Comparison of ENCODE assay signal across 12 cellular contexts in the genomic region with DNA sequence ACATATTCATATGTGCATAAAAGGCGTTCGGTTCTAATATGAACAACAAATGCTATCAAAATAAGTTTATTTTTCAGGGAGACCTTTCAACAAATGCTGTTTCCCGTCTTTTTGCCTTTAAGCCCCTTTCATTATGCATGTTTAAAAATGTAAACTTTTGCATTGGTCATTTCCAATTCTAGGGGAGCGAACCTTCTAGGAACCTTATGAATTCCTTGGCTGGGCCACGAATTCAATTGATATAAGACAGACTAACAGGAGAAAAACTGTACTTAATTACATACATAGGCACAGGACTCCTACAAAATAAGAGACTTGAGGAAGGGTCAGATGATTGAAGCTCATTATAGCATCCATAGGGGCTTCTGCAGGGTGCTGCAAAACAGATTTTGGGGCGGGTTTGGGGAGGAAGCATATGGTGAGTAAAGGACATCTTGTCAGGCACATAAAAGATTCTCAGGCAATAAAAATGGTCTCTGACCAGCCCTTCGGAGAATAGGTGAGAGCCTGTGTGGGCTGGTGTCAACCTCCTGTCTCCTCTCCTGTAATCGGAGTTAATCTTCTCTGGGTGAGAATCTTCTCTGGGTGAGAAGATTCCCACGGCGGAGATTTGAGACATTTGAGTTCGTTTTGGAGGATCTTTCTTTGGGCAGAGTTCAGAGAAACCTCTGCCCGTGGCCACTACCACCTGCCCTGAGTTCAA. TPM values are rescaled to one million over a fixed set of nuclear protein-coding genes. Genes with fewer than 3 reads are reported as not detected.
A peak's percentile ranks its signal among the peaks of the same experiment; 100 is the strongest.
DNase-seq lines count a peak whose midpoint lies in the region; ATAC-seq and TF ChIP-seq lines count a peak whose summit lies in the region.
"Had no signal": no experiment of that assay in that cellular context is flagged by ENCODE, and none has a peak within 500 bp of the region (broad histone marks: within the 10 kb centered on the region; RNA-seq: fewer than 3 reads in every experiment).

No MANE protein-coding gene starts in this region.

- H3K27me3 Mint-ChIP-seq in activated T-cell treated with anti-CD3 and anti-CD28 coated beads, Interleukin-2, amount 50 U/mL, for 4 hours (ENCODE audit: low read depth): peaks cover 78% of the 10 kb centered on the region

- peaks cover 39% of the 10 kb centered on the region for H3K4me1 Mint-ChIP-seq in activated T-cell treated with anti-CD3 and anti-CD28 coated beads, Interleukin-2, amount 50 U/mL, for 4 hours (ENCODE audit: low read depth)

- intact Hi-C loops in head of caudate nucleus (cut with DNase I): no loop called here

- peak overlapping the region; percentile 77 for H3K4me3 Mint-ChIP-seq in activated T-cell treated with anti-CD3 and anti-CD28 coated beads, Interleukin-2, amount 50 U/mL, for 4 hours

- TF ChIP-seq CTCF in WERI-Rb-1 (IDR thresholded peaks at IDR 0.05; ENCODE audit: low read depth, low read length) (no peak), epithelial cell of proximal tubule (conservative IDR thresholded peaks at IDR 0.05; ENCODE audit: low read depth, low read length) (no peak)

- H3K4me3 ChIP-seq in WERI-Rb-1 (ENCODE audit: low read depth, low read length): peak overlapping the region; percentile 85
- H3K4me3 ChIP-seq in epithelial cell of proximal tubule (ENCODE audit: low read depth, low read length): peak overlapping the region; percentile 70
- H3K4me3 ChIP-seq in rectal smooth muscle tissue (ENCODE audit: low read length): peak overlapping the region; percentile 64

- ATAC-seq in activated T-cell treated with anti-CD3 and anti-CD28 coated beads, Interleukin-2, amount 50 U/mL, for 4 hours: no peak
- no peak for ATAC-seq in HG02981 (IDR thresholded peaks at IDR 0.05; ENCODE audit: unreplicated experiment)

- H3K27ac ChIP-seq in WERI-Rb-1 (no peak overlapping the region), rectal smooth muscle tissue (ENCODE audit: low read depth, low read length) (no peak overlapping the region)
- H3K27ac ChIP-seq: cardiac muscle cell, SK-N-MC had no signal

- no peaks in the 10 kb centered on the region for H3K36me3 ChIP-seq in WERI-Rb-1
- no peaks in the 10 kb centered on the region for H3K36me3 ChIP-seq in rectal smooth muscle tissue (ENCODE audit: control insufficient read depth, insufficient read depth, low read length)
- H3K36me3 ChIP-seq: cardiac muscle cell, stomach had no signal

- no peak for DNase-seq in activated T-cell treated with anti-CD3 and anti-CD28 coated beads, Interleukin-2, amount 50 U/mL, for 4 hours
- no peak for DNase-seq in activated T-cell treated with anti-CD3 and anti-CD28 coated beads, Interleukin-2, amount 50 U/mL, for 1 hour
- DNase-seq in WERI-Rb-1 (no peak), epithelial cell of proximal tubule (ENCODE audit: low read depth) (no peak), head of caudate nucleus (no peak)
- DNase-seq in stimulated activated CD4-positive, alpha-beta T cell treated with anti-CD3 and anti-CD28 coated beads, Interleukin-2, amount 100 ng/mL, for 48 hours: no peak
- DNase-seq: stimulated activated CD4-positive, alpha-beta T cell treated with anti-CD3 and anti-CD28 coated beads, Interleukin-15, amount 100 ng/mL, for 24 hours; stomach had no signal

- H3K36me3 Mint-ChIP-seq in activated T-cell treated with anti-CD3 and anti-CD28 coated beads, Interleukin-2, amount 50 U/mL, for 4 hours (ENCODE audit: insufficient read depth): no peaks in the 10 kb centered on the region

- H3K4me1 ChIP-seq in rectal smooth muscle tissue (ENCODE audit: control insufficient read depth, insufficient read depth, low read length): peaks cover 7% of the 10 kb centered on the region

- H3K9me3 ChIP-seq in WERI-Rb-1 (ENCODE audit: severe bottlenecking): no peaks in the 10 kb centered on the region
- H3K9me3 ChIP-seq: stomach had no signal

- H3K27me3 ChIP-seq in WERI-Rb-1 (ENCODE audit: insufficient read depth, low read depth, severe bottlenecking): peaks cover 4% of the 10 kb centered on the region
- H3K27me3 ChIP-seq in rectal smooth muscle tissue (ENCODE audit: control insufficient read depth, insufficient read depth, low read length): peaks cover 25% of the 10 kb centered on the region

- no peaks in the 10 kb centered on the region for H3K9me3 Mint-ChIP-seq in activated T-cell treated with anti-CD3 and anti-CD28 coated beads, Interleukin-2, amount 50 U/mL, for 4 hours

- H3K9ac ChIP-seq in rectal smooth muscle tissue (ENCODE audit: low read length): peak overlapping the region; percentile 24

RNA-seq across cellular contexts. Expression of gene TNFRSF11A, which starts 1.7 kb away (rescaled TPM):
- total RNA-seq in activated T-cell treated with anti-CD3 and anti-CD28 coated beads, Interleukin-2, amount 50 U/mL, for 4 hours: 1 to 10 TPM; 1.3 to 2.9 (median 1.7) TPM
- 0.80 and 4.2 TPM in 2 replicates for total RNA-seq in epithelial cell of proximal tubule
